ENCODE assay signal across 23 cellular contexts in the genomic region with DNA sequence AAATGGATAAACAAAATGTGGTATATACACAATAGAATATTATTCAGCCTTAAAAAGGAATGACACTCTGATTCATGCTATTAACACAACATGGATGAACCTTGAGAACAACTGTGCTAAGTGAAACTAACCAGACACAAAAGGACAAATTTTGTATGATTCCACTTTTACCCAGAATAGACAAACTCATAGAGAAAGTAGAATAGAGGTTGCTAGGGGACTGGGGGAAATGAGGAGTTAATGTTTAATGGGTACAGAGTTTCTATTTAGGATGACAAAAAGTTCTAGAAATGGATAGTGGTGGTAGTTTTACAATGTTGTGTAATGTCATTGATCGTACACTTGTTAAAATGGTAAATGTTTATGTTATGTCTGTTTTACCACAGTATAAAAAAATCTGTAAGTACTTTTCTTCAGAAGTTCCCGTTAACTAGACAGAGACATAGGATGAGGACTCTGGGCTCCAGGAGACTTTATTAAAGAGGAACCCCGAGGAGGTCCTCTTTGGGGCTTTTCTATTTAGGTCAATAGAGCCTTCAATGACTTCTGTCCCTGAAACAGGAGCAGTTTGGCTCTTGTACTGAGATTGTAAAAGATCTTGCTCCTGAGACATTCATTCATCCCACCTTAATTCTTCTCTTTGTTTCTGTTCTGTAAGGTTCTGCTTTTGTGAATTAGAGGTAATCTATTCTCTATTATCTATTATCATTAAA. TPM values are rescaled to one million over a fixed set of nuclear protein-coding genes. Genes with fewer than 3 reads are reported as not detected.
DNase-seq lines count a peak whose midpoint lies in the region; ATAC-seq and TF ChIP-seq lines count a peak whose summit lies in the region.
"Had no signal": no experiment of that assay in that cellular context is flagged by ENCODE, and none has a peak within 500 bp of the region (broad histone marks: within the 10 kb centered on the region; RNA-seq: fewer than 3 reads in every experiment).

No MANE protein-coding gene starts in this region.

- H3K4me3 ChIP-seq in neural progenitor cell (no peak overlapping the region), BE2C (ENCODE audit: low read depth, low read length) (no peak overlapping the region)

- H3K4me2 ChIP-seq in neural progenitor cell: no peak overlapping the region

- DNase-seq in neural progenitor cell (ENCODE audit: low spot score) (no peak), NCI-H82 (lab: John Stamatoyannopoulos, UW) (no peak), BE2C (no peak)
- DNase-seq: dermis blood vessel endothelial cell; DMS 273 treated with DMSO at 0.1 percent for 48 hours; GDM1; IMR-90; MM.1S; NCI-H187 treated with DMSO at 0.1 percent for 48 hours; NCI-H446 treated with DMSO at 0.1 percent for 48 hours; SHP77; stimulated activated CD4-positive, alpha-beta T cell treated with anti-CD3 and anti-CD28 coated beads, Interleukin-12 subunit alpha, Interleukin-12 subunit beta, amount 100 ng/mL, for 4 hours; T-helper 17 cell; trophoblast cell had no signal

- no peaks in the 10 kb centered on the region for H4K20me1 ChIP-seq in neural progenitor cell (ENCODE audit: low read depth)

- H3K9me3 Mint-ChIP-seq in neural progenitor cell: no peaks in the 10 kb centered on the region

- peaks cover 3% of the 10 kb centered on the region for H3K36me3 Mint-ChIP-seq in neural progenitor cell

- H3K27ac Mint-ChIP-seq in neural progenitor cell: no peak overlapping the region

- ATAC-seq in GM19372 (IDR thresholded peaks at IDR 0.05; ENCODE audit: low read depth, unreplicated experiment) (peak; percentile 54), HG02610 (IDR thresholded peaks at IDR 0.05; ENCODE audit: unreplicated experiment) (peak; percentile 56), HG03159 (IDR thresholded peaks at IDR 0.05; ENCODE audit: unreplicated experiment) (peak; percentile 83), GM21367 (IDR thresholded peaks at IDR 0.05; ENCODE audit: unreplicated experiment) (no peak), HG02885 (IDR thresholded peaks at IDR 0.05; ENCODE audit: poor library complexity, unreplicated experiment) (no peak)
- ATAC-seq: T-helper 17 cell had no signal

- H3F3A ChIP-seq in neural progenitor cell (ENCODE audit: low read depth): peaks cover 31% of the 10 kb centered on the region

- H2AFZ ChIP-seq in neural progenitor cell (replicated peaks): no peak overlapping the region

- no peaks in the 10 kb centered on the region for H3K36me3 ChIP-seq in neural progenitor cell
- no peaks in the 10 kb centered on the region for H3K36me3 ChIP-seq in BE2C

- H3K4me1 ChIP-seq in neural progenitor cell (peaks cover 36% of the 10 kb centered on the region), BE2C (peaks cover 3% of the 10 kb centered on the region; the same call in 1 of the 2 replicates)

- peak overlapping the region; percentile 53 for H3K27ac ChIP-seq in neural progenitor cell

- H3K9ac ChIP-seq in neural progenitor cell: no peak overlapping the region

- H3K9me3 ChIP-seq in neural progenitor cell (ENCODE audit: low read depth) (no peaks in the 10 kb centered on the region), BE2C (no peaks in the 10 kb centered on the region)

- no peak overlapping the region for H3K4me3 Mint-ChIP-seq in neural progenitor cell
- H3K4me3 Mint-ChIP-seq: T-helper 17 cell had no signal

- peaks cover 23% of the 10 kb centered on the region for H3K4me1 Mint-ChIP-seq in neural progenitor cell

- TF ChIP-seq CTCF in neural progenitor cell (IDR thresholded peaks at IDR 0.05): no peak
- no peak for TF ChIP-seq CTCF in BE2C (IDR thresholded peaks at IDR 0.05; ENCODE audit: low read depth, low read length)

- no peaks in the 10 kb centered on the region for H3K27me3 Mint-ChIP-seq in neural progenitor cell (ENCODE audit: insufficient read depth, low read depth)
- H3K27me3 Mint-ChIP-seq: T-helper 17 cell had no signal

- H3K27me3 ChIP-seq in neural progenitor cell: no peaks in the 10 kb centered on the region
- no peaks in the 10 kb centered on the region for H3K27me3 ChIP-seq in BE2C

- H3K79me2 ChIP-seq in neural progenitor cell (ENCODE audit: low read depth): no peaks in the 10 kb centered on the region

RNA-seq across cellular contexts. Expression of gene ABHD6, which starts 24.5 kb away (rescaled TPM):
- total RNA-seq in neural progenitor cell (ENCODE audit: low replicate concordance): 18.5 and 21.5 TPM in 2 replicates
- 5.2 TPM for polyA plus RNA-seq in BE2C (2012; ENCODE audit: insufficient read depth, insufficient read length, low read depth)

RNA-seq across cellular contexts. Expression of gene RPP14, which starts 43.9 kb away (rescaled TPM):
- 16.4 and 17.8 TPM in 2 replicates for total RNA-seq in neural progenitor cell (ENCODE audit: low replicate concordance)
- polyA plus RNA-seq in BE2C (2012; ENCODE audit: insufficient read depth, insufficient read length, low read depth): 4.1 TPM

RNA-seq across cellular contexts. Expression of gene HTD2, which starts 44.2 kb away (rescaled TPM):
- total RNA-seq in neural progenitor cell (ENCODE audit: low replicate concordance): 14.0 and 29.5 TPM in 2 replicates
- 4.7 TPM for polyA plus RNA-seq in BE2C (2012; ENCODE audit: insufficient read depth, insufficient read length, low read depth)

RNA-seq across cellular contexts. Expression of gene DNASE1L3, which starts 51.3 kb away (rescaled TPM):
- not detected in 2 replicates for total RNA-seq in neural progenitor cell (ENCODE audit: low replicate concordance)
- polyA plus RNA-seq in BE2C (2012; ENCODE audit: insufficient read depth, insufficient read length, low read depth): not detected
- total RNA-seq: epithelial cell of proximal tubule, IMR-90, renal cortical epithelial cell had no signal
- polyA plus RNA-seq: BJ, IMR-90, neural cell had no signal

Comparison
In these comparisons a context has a peak if more than half of its experiments do, and no peak if none do; other contexts are left out.
1. ATAC-seq: peak in GM19372 (single experiment), HG02610 (single experiment) and HG03159 (single experiment); none in GM21367 (single experiment) and HG02885 (single experiment).